In the genomic region with DNA sequence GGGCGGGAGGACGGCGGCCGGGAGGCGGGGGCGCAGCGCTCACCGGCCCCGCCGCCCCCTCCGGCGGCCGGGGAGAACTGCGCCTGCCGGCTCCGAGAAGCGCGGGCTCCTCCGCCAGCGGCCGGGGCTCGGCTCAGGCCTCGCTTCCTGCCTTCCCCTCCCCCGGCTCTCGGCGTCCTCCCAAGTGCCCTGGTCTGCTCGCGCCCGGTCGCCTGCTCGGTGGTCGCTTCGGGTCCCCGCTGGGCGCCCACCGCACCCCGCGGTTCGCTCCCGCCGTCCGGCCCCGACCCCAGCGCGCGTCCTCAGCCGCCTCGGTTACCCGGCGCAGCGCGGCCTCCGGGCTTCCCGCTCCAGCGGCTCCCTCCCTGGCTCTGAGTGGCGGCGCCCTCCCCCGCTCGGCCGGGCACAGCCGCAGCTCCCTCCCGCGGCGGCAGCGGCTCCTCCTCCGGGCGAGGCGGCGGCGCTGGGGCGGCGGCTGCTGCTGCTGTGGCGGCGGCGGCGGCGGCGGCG, we compare ENCODE assay signal across 8 cellular contexts. TPM values are rescaled to one million over a fixed set of nuclear protein-coding genes. Genes with fewer than 3 reads are reported as not detected.
A peak's percentile ranks its signal among the peaks of the same experiment; 100 is the strongest.
DNase-seq lines count a peak whose midpoint lies in the region; ATAC-seq and TF ChIP-seq lines count a peak whose summit lies in the region.

No MANE protein-coding gene starts in this region.

- peak overlapping the region; percentile 98 for H3K9ac ChIP-seq in GM23248

- peaks cover 42% of the 10 kb centered on the region for H3K79me2 ChIP-seq in GM23248 (ENCODE audit: insufficient read depth)

- 0 to 1% methylated on average over 9 to 55 of the region's 79 CpGs for WGBS in GM23248 (ENCODE audit: low coverage in 1 of 2, low lambda C conversion rate in 2 of 2, missing lambda C conversion rate in 2 of 2), 2 experiments
- WGBS in right lobe of liver (ENCODE audit: insufficient coverage, low coverage, low lambda C conversion rate, missing lambda C conversion rate) = no CpG with 5 or more reads among the region's 79 CpGs

- intact Hi-C loops in right lobe of liver (cut with DNase I) = loop anchor here in 1 of 2 donors (10.0 kb wide), 1 partner anchor 136 kb away; no protein-coding TSS in a partner anchor

- H3K27me3 ChIP-seq in GM23248 (replicated peaks; ENCODE audit: insufficient read depth) (no peaks in the 10 kb centered on the region), MG63 (no peaks in the 10 kb centered on the region), right lobe of liver (no peaks in the 10 kb centered on the region)

- in situ Hi-C loops in GM23248 (cut with MboI) = loop anchor here (25.0 kb wide), 2 partner anchors 318 to 418 kb away; no protein-coding TSS in a partner anchor

- H3K9me2 ChIP-seq in GM23248 (ENCODE audit: insufficient read depth) = no peaks in the 10 kb centered on the region

- no peaks in the 10 kb centered on the region for H3K9me3 ChIP-seq in GM23248 (ENCODE audit: low read depth)
- no peaks in the 10 kb centered on the region for H3K9me3 ChIP-seq in MG63
- no peaks in the 10 kb centered on the region for H3K9me3 ChIP-seq in right lobe of liver

- H4K20me1 ChIP-seq in GM23248 (ENCODE audit: insufficient read depth) = no peaks in the 10 kb centered on the region

- H2AFZ ChIP-seq in GM23248 = no peak overlapping the region

- DNase-seq in DMS153 treated with DMSO at 0.1 percent for 48 hours (lab: John Stamatoyannopoulos, UW; ENCODE audit: unreplicated experiment) = peak; percentile 29
- DNase-seq in DMS153 (lab: John Stamatoyannopoulos, UW) = no peak
- peak; percentile 89 for DNase-seq in GM23248
- DNase-seq in MG63 = no peak
- peak; percentile 72 for DNase-seq in choroid plexus epithelial cell (ENCODE audit: low read depth)
- peak; percentile 75 to 81 (median 78) for DNase-seq in right lobe of liver
- DNase-seq in stimulated activated CD8-positive, alpha-beta memory T cell treated with anti-CD3 and anti-CD28 coated beads, Interleukin-12 subunit alpha, Interleukin-12 subunit beta, amount 100 ng/mL, for 4 hours (ENCODE audit: low read depth) = peak; percentile 63

- H3K4me3 ChIP-seq in GM23248 (peak overlapping the region; percentile 85), MG63 (peak overlapping the region; percentile 90), WI38 (ENCODE audit: low read depth, low read length) (peak overlapping the region; percentile 82), choroid plexus epithelial cell (ENCODE audit: low read depth, low read length) (peak overlapping the region; percentile 90), right lobe of liver (peak overlapping the region; percentile 82 to 97 (median 93))

- H3F3A ChIP-seq in GM23248 (ENCODE audit: insufficient read depth) = peaks cover 17% of the 10 kb centered on the region

- peak; percentile 67 for TF ChIP-seq POLR2A in right lobe of liver (IDR thresholded peaks at IDR 0.05)

- H3K36me3 ChIP-seq in GM23248 (ENCODE audit: low read depth) (peaks cover 21% of the 10 kb centered on the region), MG63 (peaks cover 41% of the 10 kb centered on the region), right lobe of liver (peaks cover 9 to 30% (median 18%) of the 10 kb centered on the region in 4 donors)

- TF ChIP-seq CTCF in WI38 (IDR thresholded peaks at IDR 0.05; ENCODE audit: low read depth, low read length) (no peak), choroid plexus epithelial cell (conservative IDR thresholded peaks at IDR 0.05; ENCODE audit: low read depth, low read length) (peak; percentile 31), right lobe of liver (IDR thresholded peaks at IDR 0.05) (peak in 3 of 4 donors; percentile 21 to 72 (median 36))

- ATAC-seq in right lobe of liver = peak; percentile 10 to 42 (median 22)

- H3K4me1 ChIP-seq in GM23248 (ENCODE audit: insufficient read depth) (peaks cover 27% of the 10 kb centered on the region), right lobe of liver (peaks cover 0 to 32% (median 14%) of the 10 kb centered on the region in 4 donors)

- peak overlapping the region; percentile 43 for H3K4me2 ChIP-seq in GM23248 (ENCODE audit: unreplicated experiment)

- H3K27ac ChIP-seq in GM23248 = peak overlapping the region; percentile 85
- peak overlapping the region; percentile 87 to 97 (median 96) for H3K27ac ChIP-seq in right lobe of liver

RNA-seq across cellular contexts. Expression of a gene that starts 0.3 kb away (rescaled TPM):
- total RNA-seq in GM23248 (2014; rRNA removed; shearing (Covaris generic)) = 61.1 and 62.3 TPM in 2 replicates
- polyA plus RNA-seq in GM23248 (2016; fragmentation: Nextera tagmentation; extraction: Ambion mirVana) = 48.2 and 48.4 TPM in 2 replicates
- 51.2 and 64.2 TPM in 2 replicates for total RNA-seq in MG63 (2014; rRNA removed; shearing (Covaris generic); ENCODE audit: low replicate concordance)
- 10 to 100 TPM; 22.3 to 35.9 (median 32.0) TPM for total RNA-seq in right lobe of liver

RNA-seq across cellular contexts. Expression of a gene that starts 19.5 kb away (rescaled TPM):
- total RNA-seq in GM23248 (2014; rRNA removed; shearing (Covaris generic)) = 48.2 and 60.4 TPM in 2 replicates
- 9.8 and 10.0 TPM in 2 replicates for polyA plus RNA-seq in GM23248 (2016; fragmentation: Nextera tagmentation; extraction: Ambion mirVana)
- total RNA-seq in MG63 (2014; rRNA removed; shearing (Covaris generic); ENCODE audit: low replicate concordance) = 37.0 and 53.2 TPM in 2 replicates
- total RNA-seq in right lobe of liver = 10 to 100 TPM; 20.3 to 26.8 (median 22.1) TPM

RNA-seq across cellular contexts. Expression of a gene that starts 32.4 kb away (rescaled TPM):
- 41.6 and 42.6 TPM in 2 replicates for total RNA-seq in GM23248 (2014; rRNA removed; shearing (Covaris generic))
- polyA plus RNA-seq in GM23248 (2016; fragmentation: Nextera tagmentation; extraction: Ambion mirVana) = 44.6 and 45.0 TPM in 2 replicates
- total RNA-seq in MG63 (2014; rRNA removed; shearing (Covaris generic); ENCODE audit: low replicate concordance) = 18.5 and 39.9 TPM in 2 replicates
- total RNA-seq in right lobe of liver = 10 to 100 TPM; 13.8 to 18.0 (median 15.7) TPM

RNA-seq across cellular contexts. Expression of a gene that starts 48.7 kb away (rescaled TPM):
- total RNA-seq in GM23248 (2014; rRNA removed; shearing (Covaris generic)) = not detected in 2 replicates
- 0.22 and 0.25 TPM in 2 replicates for polyA plus RNA-seq in GM23248 (2016; fragmentation: Nextera tagmentation; extraction: Ambion mirVana)
- total RNA-seq in MG63 (2014; rRNA removed; shearing (Covaris generic); ENCODE audit: low replicate concordance) = not detected in 2 replicates
- 1 to 10 TPM in 1 of 6 experiments, not detected in 5; 1.5 TPM for total RNA-seq in right lobe of liver

RNA-seq across cellular contexts. Expression of a gene that starts 48.8 kb away (rescaled TPM):
- total RNA-seq in GM23248 (2014; rRNA removed; shearing (Covaris generic)) = not detected in 2 replicates
- polyA plus RNA-seq in GM23248 (2016; fragmentation: Nextera tagmentation; extraction: Ambion mirVana) = not detected in 2 replicates
- total RNA-seq in MG63 (2014; rRNA removed; shearing (Covaris generic); ENCODE audit: low replicate concordance) = not detected in 2 replicates
- 10 to 100 TPM in 1 of 6 experiments, 1 to 10 TPM in 2, under 1 TPM in 3; 0.06 to 31.8 (median 1.2) TPM for total RNA-seq in right lobe of liver

Comparison
In these comparisons a context has a peak if more than half of its experiments do, and no peak if none do; other contexts are left out.
1. DNase-seq: peak in DMS153 treated with DMSO at 0.1 percent for 48 hours (single experiment), GM23248 (single experiment), choroid plexus epithelial cell (single experiment), right lobe of liver (3 of 3) and stimulated activated CD8-positive, alpha-beta memory T cell treated with anti-CD3 and anti-CD28 coated beads, Interleukin-12 subunit alpha, Interleukin-12 subunit beta, amount 100 ng/mL, for 4 hours (single experiment); none in DMS153 (single experiment) and MG63 (single experiment).
2. Peak in every context shown above with its lines, with median percentiles within 50 percentile points of each other: H3K4me3 ChIP-seq.